In genomic region chr7:104791065-104791464, GRCh38 we compare ENCODE assay signal across 20 cellular contexts.
DNase-seq lines count a peak whose midpoint lies in the region; ATAC-seq and TF ChIP-seq lines count a peak whose summit lies in the region.
"Had no signal": no experiment of that assay in that cellular context is flagged by ENCODE, and none has a peak within 500 bp of the region (broad histone marks: within the 10 kb centered on the region; RNA-seq: fewer than 3 reads in every experiment).

No MANE protein-coding gene starts in this region.

- ATAC-seq in activated naive CD4-positive, alpha-beta T cell treated with anti-CD3 and anti-CD28 coated beads, Interleukin-2, amount 50 U/mL, for 72 hours: no peak
- ATAC-seq in heart right ventricle: no peak
- ATAC-seq: mucosa of descending colon had no signal

- H3K4me1 ChIP-seq in heart right ventricle: no peaks in the 10 kb centered on the region
- H3K4me1 ChIP-seq: esophagus muscularis mucosa, left ventricle myocardium inferior, SJCRH30 had no signal

- intact Hi-C loops in heart right ventricle (cut with DNase I): no loop called here

- no peak overlapping the region for H3K27ac ChIP-seq in heart right ventricle
- H3K27ac ChIP-seq: esophagus muscularis mucosa, left ventricle myocardium inferior, SJCRH30 had no signal

- peak; percentile 63 for DNase-seq in HT1080 (ENCODE audit: low read depth)
- peak; percentile 70 for DNase-seq in astrocyte of the cerebellum (ENCODE audit: low read depth)
- peak; percentile 35 for DNase-seq in fibroblast of the aortic adventitia (ENCODE audit: low read depth)
- DNase-seq in retina: peak; percentile 41
- DNase-seq in activated naive CD4-positive, alpha-beta T cell treated with anti-CD3 and anti-CD28 coated beads, Interleukin-2, amount 50 U/mL, for 72 hours (ENCODE audit: low spot score in 2 of 2): no peak
- DNase-seq in stimulated activated CD4-positive, alpha-beta T cell treated with anti-CD3 and anti-CD28 coated beads, Interleukin-15, amount 100 ng/mL, for 24 hours: no peak
- DNase-seq in NCI-H1694 treated with DMSO at 0.1 percent for 48 hours (lab: John Stamatoyannopoulos, UW): no peak
- no peak for DNase-seq in heart right ventricle
- DNase-seq: activated CD4-positive, alpha-beta T cell treated with anti-CD3 and anti-CD28 coated beads, Interleukin-2, amount 50 U/mL, for 1 hour; activated CD8-positive, alpha-beta memory T cell treated with anti-CD3 and anti-CD28 coated beads, Interleukin-2, amount 50 U/mL, for 4 hours; central memory CD4-positive, alpha-beta T cell; EL; HCEC 1CT; left ventricle myocardium inferior; mucosa of descending colon; NCI-H1417 treated with DMSO at 0.1 percent for 48 hours; NCI-H774; SJCRH30 had no signal

- no peak for TF ChIP-seq CTCF in astrocyte of the cerebellum (IDR thresholded peaks at IDR 0.05; ENCODE audit: low read depth, low read length, missing control alignments)
- TF ChIP-seq CTCF in fibroblast of the aortic adventitia (IDR thresholded peaks at IDR 0.05; ENCODE audit: insufficient read depth, low read length): no peak
- TF ChIP-seq CTCF in heart right ventricle (IDR thresholded peaks at IDR 0.05): no peak

- H3K36me3 ChIP-seq in heart right ventricle: no peaks in the 10 kb centered on the region
- H3K36me3 ChIP-seq: esophagus muscularis mucosa, left ventricle myocardium inferior, SJCRH30 had no signal

- no peak overlapping the region for H3K4me3 ChIP-seq in astrocyte of the cerebellum (ENCODE audit: low read depth, low read length)
- no peak overlapping the region for H3K4me3 ChIP-seq in fibroblast of the aortic adventitia (ENCODE audit: low read depth, low read length)
- H3K4me3 ChIP-seq in heart right ventricle: no peak overlapping the region
- H3K4me3 ChIP-seq: esophagus muscularis mucosa, left ventricle myocardium inferior, mucosa of descending colon, SJCRH30 had no signal

- in situ Hi-C loops in astrocyte of the cerebellum (cut with HindIII; ENCODE audit: low sequenced_read_pairs): no loop called here

- no peaks in the 10 kb centered on the region for H3K36me3 Mint-ChIP-seq in activated naive CD4-positive, alpha-beta T cell treated with anti-CD3 and anti-CD28 coated beads, Interleukin-2, amount 50 U/mL, for 72 hours

- H3K27ac Mint-ChIP-seq in activated naive CD4-positive, alpha-beta T cell treated with anti-CD3 and anti-CD28 coated beads, Interleukin-2, amount 50 U/mL, for 72 hours: no peak overlapping the region

- no peaks in the 10 kb centered on the region for H3K9me3 ChIP-seq in heart right ventricle
- H3K9me3 ChIP-seq: esophagus muscularis mucosa, left ventricle myocardium inferior, mucosa of descending colon, SJCRH30 had no signal

- H3K27me3 ChIP-seq in heart right ventricle: peaks cover 0 to 18% (median 9%) of the 10 kb centered on the region in 7 donors
- H3K27me3 ChIP-seq: SJCRH30 had no signal

- H3K9me3 Mint-ChIP-seq in activated naive CD4-positive, alpha-beta T cell treated with anti-CD3 and anti-CD28 coated beads, Interleukin-2, amount 50 U/mL, for 72 hours: no peaks in the 10 kb centered on the region
- H3K9me3 Mint-ChIP-seq: neural crest cell had no signal

Comparison
In these comparisons a context has a peak if more than half of its experiments do, and no peak if none do; other contexts are left out.
1. DNase-seq: peak in HT1080 (single experiment), astrocyte of the cerebellum (single experiment), fibroblast of the aortic adventitia (single experiment) and retina (single experiment); none in activated naive CD4-positive, alpha-beta T cell treated with anti-CD3 and anti-CD28 coated beads, Interleukin-2, amount 50 U/mL, for 72 hours (0 of 2), stimulated activated CD4-positive, alpha-beta T cell treated with anti-CD3 and anti-CD28 coated beads, Interleukin-15, amount 100 ng/mL, for 24 hours (single experiment), NCI-H1694 treated with DMSO at 0.1 percent for 48 hours (single experiment) and heart right ventricle (0 of 2).